Comparison of ENCODE assay signal across 8 cellular contexts in the genomic region with DNA sequence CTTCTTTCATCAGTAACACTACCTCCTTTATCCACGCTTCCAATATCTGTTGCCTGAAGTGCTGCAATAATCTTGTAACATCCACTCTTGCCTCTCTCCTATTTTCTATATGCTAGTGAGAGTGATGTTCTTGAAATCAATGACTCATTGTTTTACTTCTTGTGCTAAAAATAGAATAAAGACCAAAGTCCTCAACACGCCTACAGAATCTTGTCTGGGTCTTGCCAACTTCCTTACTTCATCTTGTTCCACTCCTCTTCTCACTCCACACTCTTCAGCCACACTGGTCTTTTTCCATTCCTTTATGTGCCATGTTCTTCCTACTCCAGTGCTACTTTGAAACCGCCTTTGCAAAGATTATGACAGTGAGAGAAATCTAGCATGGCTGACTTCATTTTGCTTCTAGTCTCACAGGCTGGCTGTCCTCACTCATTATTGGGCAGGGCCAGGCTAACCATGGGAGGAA.
DNase-seq lines count a peak whose midpoint lies in the region; FAIRE-seq and TF ChIP-seq lines count a peak whose summit lies in the region.

No MANE protein-coding gene starts in this region.

- FAIRE-seq in H54 (lab: Jason Lieb, UNC): peak; percentile 67

- TF ChIP-seq CTCF in GM10266 (IDR thresholded peaks at IDR 0.05; ENCODE audit: control insufficient read depth, insufficient read depth, low read depth, missing control alignments): no peak

- peak; percentile 38 for DNase-seq in GM10266 (ENCODE audit: extremely low spot score)
- DNase-seq in H54 (ENCODE audit: insufficient read length, low spot score): no peak
- peak; percentile 93 for DNase-seq in OCI-M1 (lab: John Stamatoyannopoulos, UW)
- peak; percentile 53 for DNase-seq in inferior parietal cortex (ENCODE audit: extremely low spot score)
- DNase-seq in activated CD4-positive, alpha-beta T cell treated with anti-CD3 and anti-CD28 coated beads for 48 hours: no peak
- DNase-seq in T1000 (lab: John Stamatoyannopoulos, UW): no peak
- no peak for DNase-seq in activated gamma-delta T cell (lab: John Stamatoyannopoulos, UW)
- DNase-seq in NCI-H2227 (lab: John Stamatoyannopoulos, UW; ENCODE audit: unreplicated experiment): no peak

- no peak for TF ChIP-seq POLR2A in H54 (IDR thresholded peaks at IDR 0.05; ENCODE audit: low read depth, low read length)

Comparison
In these comparisons a context has a peak if more than half of its experiments do, and no peak if none do; other contexts are left out.
1. DNase-seq: peak in GM10266 (single experiment), OCI-M1 (single experiment) and inferior parietal cortex (single experiment); none in H54 (single experiment), activated CD4-positive, alpha-beta T cell treated with anti-CD3 and anti-CD28 coated beads for 48 hours (single experiment), T1000 (single experiment), activated gamma-delta T cell (single experiment) and NCI-H2227 (single experiment).